ENCODE assay signal across 12 cellular contexts in genomic region chr18:36769172-36769571, GRCh38.
"Had no signal": no experiment of that assay in that cellular context is flagged by ENCODE, and none has a peak within 500 bp of the region (broad histone marks: within the 10 kb centered on the region; RNA-seq: fewer than 3 reads in every experiment).

No MANE protein-coding gene starts in this region.

- ATAC-seq: naive thymus-derived CD8-positive, alpha-beta T cell; T-helper 17 cell had no signal

- DNase-seq: activated CD4-positive, alpha-beta T cell treated with anti-CD3 and anti-CD28 coated beads, Interleukin-2, amount 50 U/mL, for 1 hour; activated T-cell treated with anti-CD3 and anti-CD28 coated beads for 4 hours; amniotic stem cell; dorsolateral prefrontal cortex; hippocampal formation; naive thymus-derived CD8-positive, alpha-beta T cell; stomach; T-helper 17 cell had no signal

- H3K4me3 ChIP-seq: dorsolateral prefrontal cortex, lung, right atrium auricular region, skin epidermis, stomach, thoracic aorta had no signal
